ENCODE assay signal across 8 cellular contexts in genomic region chr2:200373973-200374416, GRCh38.
DNase-seq lines count a peak whose midpoint lies in the region; ATAC-seq and TF ChIP-seq lines count a peak whose summit lies in the region.

No MANE protein-coding gene starts in this region.

- ATAC-seq in GM21360 (IDR thresholded peaks at IDR 0.05; ENCODE audit: unreplicated experiment), result peak; percentile 95
- ATAC-seq in HG03520 (IDR thresholded peaks at IDR 0.05; ENCODE audit: unreplicated experiment), result peak; percentile 93
- peak; percentile 93 for ATAC-seq in activated naive CD8-positive, alpha-beta T cell treated with anti-CD3 and anti-CD28 coated beads, Interleukin-2, amount 50 U/mL, for 24 hours

- peaks cover 49% of the 10 kb centered on the region for H3K4me1 Mint-ChIP-seq in activated naive CD8-positive, alpha-beta T cell treated with anti-CD3 and anti-CD28 coated beads, Interleukin-2, amount 50 U/mL, for 24 hours

- H3K4me1 ChIP-seq in tibial nerve, result peaks cover 4 to 53% (median 17%) of the 10 kb centered on the region in 4 donors

- H3K36me3 ChIP-seq in tibial nerve, result peaks cover 0 to 4% (median 0%) of the 10 kb centered on the region in 3 donors

- no peaks in the 10 kb centered on the region for H3K27me3 Mint-ChIP-seq in activated naive CD8-positive, alpha-beta T cell treated with anti-CD3 and anti-CD28 coated beads, Interleukin-2, amount 50 U/mL, for 24 hours

- H3K27ac Mint-ChIP-seq in activated naive CD8-positive, alpha-beta T cell treated with anti-CD3 and anti-CD28 coated beads, Interleukin-2, amount 50 U/mL, for 24 hours, result peak overlapping the region; percentile 16

- H3K9me3 ChIP-seq in tibial nerve, result no peaks in the 10 kb centered on the region

- H3K4me3 ChIP-seq in GM08714 (ENCODE audit: low read length) (peak overlapping the region; percentile 30), tibial nerve (no peak overlapping the region)

- no peak for TF ChIP-seq EP300 in tibial nerve (IDR thresholded peaks at IDR 0.05)

- TF ChIP-seq CTCF in tibial nerve (IDR thresholded peaks at IDR 0.05), result no peak

- WGBS in tibial nerve, 2 donors, result 63 to 73% methylated on average over 5 of the region's 5 CpGs

- peak; percentile 13 for DNase-seq in activated naive CD8-positive, alpha-beta T cell treated with anti-CD3 and anti-CD28 coated beads, Interleukin-2, amount 50 U/mL, for 24 hours
- DNase-seq in stimulated activated CD4-positive, alpha-beta T cell treated with anti-CD3 and anti-CD28 coated beads, Interleukin-15, amount 100 ng/mL, for 48 hours (ENCODE audit: low read depth in 2 of 2), result peak; percentile 14 to 15
- DNase-seq in tibial nerve (ENCODE audit: low spot score in 2 of 2), result no peak
- no peak for DNase-seq in HK-2 (ENCODE audit: unreplicated experiment)
- DNase-seq in HEK293T (ENCODE audit: extremely low spot score), result no peak

- H3K27me3 ChIP-seq in tibial nerve, result no peaks in the 10 kb centered on the region

- peak overlapping the region in 1 of 4 donors; percentile 52 for H3K27ac ChIP-seq in tibial nerve

- CTCF ChIA-PET in HEK293T (lab: Yijun Ruan, JAX), result interaction anchor here (0.7 kb wide), 1 partner anchor 1029 kb away, joined by 3 read pairs; no protein-coding TSS in a partner anchor

- no peaks in the 10 kb centered on the region for H3K9me3 Mint-ChIP-seq in activated naive CD8-positive, alpha-beta T cell treated with anti-CD3 and anti-CD28 coated beads, Interleukin-2, amount 50 U/mL, for 24 hours

- H3K4me3 Mint-ChIP-seq in activated naive CD8-positive, alpha-beta T cell treated with anti-CD3 and anti-CD28 coated beads, Interleukin-2, amount 50 U/mL, for 24 hours, result peak overlapping the region; percentile 78

- no peak for TF ChIP-seq POLR2A in tibial nerve (IDR thresholded peaks at IDR 0.05)

- H3K36me3 Mint-ChIP-seq in activated naive CD8-positive, alpha-beta T cell treated with anti-CD3 and anti-CD28 coated beads, Interleukin-2, amount 50 U/mL, for 24 hours (ENCODE audit: low read depth), result no peaks in the 10 kb centered on the region

- POLR2A ChIA-PET in HEK293T (lab: Yijun Ruan, JAX), result no interaction called here

TF ChIP-seq in HEK293T, 16 proteins besides CTCF, POLR2A, EP300 and RAD21:
- no peak for TF ChIP-seq FOXK2 (IDR thresholded peaks at IDR 0.05)

Comparison
In these comparisons a context has a peak if more than half of its experiments do, and no peak if none do; other contexts are left out.
1. DNase-seq: peak in activated naive CD8-positive, alpha-beta T cell treated with anti-CD3 and anti-CD28 coated beads, Interleukin-2, amount 50 U/mL, for 24 hours (single experiment) and stimulated activated CD4-positive, alpha-beta T cell treated with anti-CD3 and anti-CD28 coated beads, Interleukin-15, amount 100 ng/mL, for 48 hours (2 of 2); none in tibial nerve (0 of 2), HK-2 (single experiment) and HEK293T (single experiment).
2. Peak in every context shown above with its lines, with median percentiles within 50 percentile points of each other: ATAC-seq.